ENCODE assay signal across 24 cellular contexts in genomic region chr10:7006614-7007013, GRCh38.
A peak's percentile ranks its signal among the peaks of the same experiment; 100 is the strongest.
DNase-seq lines count a peak whose midpoint lies in the region; ATAC-seq, FAIRE-seq and TF ChIP-seq lines count a peak whose summit lies in the region.
"Had no signal": no experiment of that assay in that cellular context is flagged by ENCODE, and none has a peak within 500 bp of the region (broad histone marks: within the 10 kb centered on the region; RNA-seq: fewer than 3 reads in every experiment).

No MANE protein-coding gene starts in this region.

- no peaks in the 10 kb centered on the region for H3K36me3 ChIP-seq in DND-41 (ENCODE audit: insufficient read depth, low read length)
- H3K36me3 ChIP-seq in GM23338 (ENCODE audit: insufficient read depth) = no peaks in the 10 kb centered on the region
- H3K36me3 ChIP-seq in KOPT-K1 (ENCODE audit: insufficient read depth, low read length) = no peaks in the 10 kb centered on the region
- no peaks in the 10 kb centered on the region for H3K36me3 ChIP-seq in MM.1S (replicated peaks; ENCODE audit: insufficient read depth, low read length)
- no peaks in the 10 kb centered on the region for H3K36me3 ChIP-seq in small intestine (ENCODE audit: control insufficient read depth in 2 of 2, insufficient read depth in 2 of 2, low read length in 2 of 2)
- H3K36me3 ChIP-seq: BE2C, BLaER1 had no signal

- no peaks in the 10 kb centered on the region for H3K9me3 Mint-ChIP-seq in GM23338
- H3K9me3 Mint-ChIP-seq in stimulated activated naive B cell treated with anti-CD40 and anti-IgM and Interleukin-4, amounts not matched to agents 10 μg/mL and 1 μg/mL and 100 μg/mL, for 72 hours = no peaks in the 10 kb centered on the region
- H3K9me3 Mint-ChIP-seq: CD8-positive, alpha-beta memory T cell had no signal

- H3K4me1 ChIP-seq in DND-41 (ENCODE audit: insufficient read depth, low read length) = peaks cover 33% of the 10 kb centered on the region
- no peaks in the 10 kb centered on the region for H3K4me1 ChIP-seq in GM23338 (ENCODE audit: insufficient read depth)
- H3K4me1 ChIP-seq in MM.1S (ENCODE audit: low read length) = peaks cover 15% of the 10 kb centered on the region; the same call in 1 of the 2 replicates
- H3K4me1 ChIP-seq in small intestine (ENCODE audit: control insufficient read depth in 2 of 2, insufficient read depth in 1 of 2, low read depth in 1 of 2, low read length in 1 of 2) = no peaks in the 10 kb centered on the region
- H3K4me1 ChIP-seq: BE2C had no signal

- H3K4me3 Mint-ChIP-seq in GM23338 = no peak overlapping the region
- H3K4me3 Mint-ChIP-seq in stimulated activated naive B cell treated with anti-CD40 and anti-IgM and Interleukin-4, amounts not matched to agents 10 μg/mL and 1 μg/mL and 100 μg/mL, for 72 hours = no peak overlapping the region
- H3K4me3 Mint-ChIP-seq: CD14-positive monocyte; CD4-positive, alpha-beta memory T cell; CD4-positive, CD25-positive, alpha-beta regulatory T cell; CD8-positive, alpha-beta memory T cell had no signal

- WGBS in small intestine, 3 donors = 33 to 51% (median 40%) methylated on average over 3 of the region's 3 CpGs

- 0 out of 2 replicates have a peak overlapping the region, but pooled peaks have one; percentile 34 for H3K27ac ChIP-seq in DND-41 (ENCODE audit: low read length)
- H3K27ac ChIP-seq in GM23338 (ENCODE audit: low read depth) = no peak overlapping the region
- peak overlapping the region; percentile 35 for H3K27ac ChIP-seq in KOPT-K1 (ENCODE audit: low read depth, low read length, poor library complexity, severe bottlenecking)
- no peak overlapping the region for H3K27ac ChIP-seq in MM.1S (ENCODE audit: low read length)
- H3K27ac ChIP-seq in small intestine (ENCODE audit: low read depth in 1 of 2, low read length in 1 of 2) = no peak overlapping the region
- H3K27ac ChIP-seq: BLaER1 had no signal

- H3K79me2 ChIP-seq in DND-41 (ENCODE audit: insufficient read depth, low read length) = no peaks in the 10 kb centered on the region
- no peaks in the 10 kb centered on the region for H3K79me2 ChIP-seq in GM23338 (replicated peaks; ENCODE audit: insufficient read depth)
- H3K79me2 ChIP-seq in MM.1S (ENCODE audit: low read length) = no peaks in the 10 kb centered on the region

- H3K9me2 ChIP-seq in GM23338 (ENCODE audit: insufficient read depth) = peaks cover 8% of the 10 kb centered on the region; the same call in 1 of the 2 replicates
- 0 out of 2 replicates have a peak, but pooled peaks cover 4% of the 10 kb centered on the region for H3K9me2 ChIP-seq in MM.1S (replicated peaks; ENCODE audit: insufficient read depth, low read length)

- H2AFZ ChIP-seq in DND-41 (ENCODE audit: low read depth, low read length) (no peak overlapping the region), GM23338 (peak overlapping the region; percentile 38; the same call in 1 of the 2 replicates), MM.1S (ENCODE audit: low read length) (no peak overlapping the region)

- H3K9me3 ChIP-seq in DND-41 (ENCODE audit: insufficient read depth, low read length, severe bottlenecking) = no peaks in the 10 kb centered on the region
- H3K9me3 ChIP-seq in KOPT-K1 (ENCODE audit: insufficient read depth, low read length, poor library complexity, severe bottlenecking) = no peaks in the 10 kb centered on the region
- H3K9me3 ChIP-seq in MM.1S (replicated peaks; ENCODE audit: insufficient read depth, low read length) = no peaks in the 10 kb centered on the region
- no peaks in the 10 kb centered on the region for H3K9me3 ChIP-seq in small intestine (ENCODE audit: control insufficient read depth, low read depth)
- H3K9me3 ChIP-seq: BE2C, BLaER1 had no signal

- no peaks in the 10 kb centered on the region for H3K4me1 Mint-ChIP-seq in GM23338
- no peaks in the 10 kb centered on the region for H3K4me1 Mint-ChIP-seq in stimulated activated naive B cell treated with anti-CD40 and anti-IgM and Interleukin-4, amounts not matched to agents 10 μg/mL and 1 μg/mL and 100 μg/mL, for 72 hours
- H3K4me1 Mint-ChIP-seq: CD4-positive, CD25-positive, alpha-beta regulatory T cell had no signal

- H3K27me3 ChIP-seq in DND-41 (ENCODE audit: insufficient read depth, low read length, poor library complexity) (no peaks in the 10 kb centered on the region), GM23338 (ENCODE audit: insufficient read depth) (no peaks in the 10 kb centered on the region), MM.1S (replicated peaks; ENCODE audit: insufficient read depth, low read length) (no peaks in the 10 kb centered on the region), small intestine (ENCODE audit: control insufficient read depth in 2 of 2, insufficient read depth in 2 of 2, low read length in 2 of 2) (no peaks in the 10 kb centered on the region)
- H3K27me3 ChIP-seq: BE2C, BLaER1 had no signal

- 0 out of 3 replicates have a peak, but pooled peaks cover 2% of the 10 kb centered on the region for H3K36me3 Mint-ChIP-seq in GM23338 (ENCODE audit: low read depth)
- no peaks in the 10 kb centered on the region for H3K36me3 Mint-ChIP-seq in stimulated activated naive B cell treated with anti-CD40 and anti-IgM and Interleukin-4, amounts not matched to agents 10 μg/mL and 1 μg/mL and 100 μg/mL, for 72 hours
- H3K36me3 Mint-ChIP-seq: CD14-positive monocyte; CD4-positive, alpha-beta memory T cell; CD4-positive, CD25-positive, alpha-beta regulatory T cell had no signal

- H3K27ac Mint-ChIP-seq in GM23338 = no peak overlapping the region
- no peak overlapping the region for H3K27ac Mint-ChIP-seq in stimulated activated naive B cell treated with anti-CD40 and anti-IgM and Interleukin-4, amounts not matched to agents 10 μg/mL and 1 μg/mL and 100 μg/mL, for 72 hours
- H3K27ac Mint-ChIP-seq: CD14-positive monocyte; CD4-positive, alpha-beta memory T cell; CD4-positive, CD25-positive, alpha-beta regulatory T cell; CD8-positive, alpha-beta memory T cell had no signal

- H4K20me1 ChIP-seq in DND-41 (ENCODE audit: insufficient read depth, low read length) (no peaks in the 10 kb centered on the region), GM23338 (replicated peaks; ENCODE audit: insufficient read depth) (no peaks in the 10 kb centered on the region), MM.1S (ENCODE audit: insufficient read depth, low read length) (no peaks in the 10 kb centered on the region)
- H4K20me1 ChIP-seq: BLaER1 had no signal

- H3K4me2 ChIP-seq in DND-41 (ENCODE audit: insufficient read depth, low read length) (no peak overlapping the region), GM23338 (no peak overlapping the region), MM.1S (ENCODE audit: low read depth, low read length) (peak overlapping the region; percentile 4; the same call in 1 of the 2 replicates)
- H3K4me2 ChIP-seq: BLaER1 had no signal

- DNase-seq in DND-41 (peak; percentile 28), GM23338 (ENCODE audit: low spot score) (no peak), MM.1S (no peak), small intestine (no peak), DMS 273 (lab: John Stamatoyannopoulos, UW; ENCODE audit: unreplicated experiment) (no peak)
- no peak for DNase-seq in stimulated activated naive B cell treated with anti-CD40 and anti-IgM and Interleukin-4, amounts not matched to agents 10 μg/mL and 1 μg/mL and 100 μg/mL, for 72 hours
- DNase-seq: 8988T; ACHN; BE2C; C1 segment of cervical spinal cord; CD4-positive, alpha-beta memory T cell; CD4-positive, CD25-positive, alpha-beta regulatory T cell; CD8-positive, alpha-beta memory T cell; COR-L47; DMS79 treated with DMSO at 0.1 percent for 48 hours; EL; GDM1 had no signal

- H3K9ac ChIP-seq in DND-41 (ENCODE audit: low read depth, low read length) = no peak overlapping the region
- H3K9ac ChIP-seq in MM.1S (ENCODE audit: low read length) = no peak overlapping the region
- H3K9ac ChIP-seq: BLaER1 had no signal

- no peak for FAIRE-seq in small intestine (lab: Jason Lieb, UNC)
- FAIRE-seq: A204.1, GM12878, GM12892, GM18507 had no signal

- H3K27me3 Mint-ChIP-seq in GM23338 (ENCODE audit: insufficient read depth, low read depth, poor library complexity) = no peaks in the 10 kb centered on the region
- peaks cover 0 to 4% of the 10 kb centered on the region in 2 donors for H3K27me3 Mint-ChIP-seq in stimulated activated naive B cell treated with anti-CD40 and anti-IgM and Interleukin-4, amounts not matched to agents 10 μg/mL and 1 μg/mL and 100 μg/mL, for 72 hours
- H3K27me3 Mint-ChIP-seq: CD4-positive, CD25-positive, alpha-beta regulatory T cell; CD8-positive, alpha-beta memory T cell had no signal

- H3K4me3 ChIP-seq in DND-41 (ENCODE audit: low read depth in 1 of 2, low read length in 2 of 2) (no peak overlapping the region), GM23338 (no peak overlapping the region), MM.1S (ENCODE audit: low read length) (no peak overlapping the region), small intestine (ENCODE audit: low read depth in 1 of 2, low read length in 2 of 2) (no peak overlapping the region)
- H3K4me3 ChIP-seq: BLaER1, GM12878 had no signal

- ATAC-seq in DND-41 (ENCODE audit: insufficient read depth, low read depth) = peak; percentile 73
- no peak for ATAC-seq in GM23338
- ATAC-seq in stimulated activated naive B cell treated with anti-CD40 and anti-IgM and Interleukin-4, amounts not matched to agents 10 μg/mL and 1 μg/mL and 100 μg/mL, for 72 hours (replicated peaks) = no peak
- ATAC-seq: GM12878 had no signal

- H3F3A ChIP-seq in GM23338 (replicated peaks; ENCODE audit: low read depth) (no peaks in the 10 kb centered on the region), MM.1S (ENCODE audit: insufficient read depth, low read length) (no peaks in the 10 kb centered on the region)

- TF ChIP-seq CTCF in DND-41 (IDR thresholded peaks at IDR 0.05; ENCODE audit: borderline replicate concordance, extremely low read depth, low read length, poor library complexity, severe bottlenecking) (no peak), GM23338 (conservative IDR thresholded peaks at IDR 0.05; ENCODE audit: low read depth in 2 of 2) (no peak), MM.1S (IDR thresholded peaks at IDR 0.05; ENCODE audit: low read length) (no peak)

TF ChIP-seq in GM23338, 12 proteins besides CTCF, POLR2A, EP300 and RAD21:
- TF ChIP-seq EZH2 (IDR thresholded peaks at IDR 0.05; ENCODE audit: low read depth, unreplicated experiment) (no peak), POLR2AphosphoS5 (IDR thresholded peaks at IDR 0.05; ENCODE audit: low read depth) (no peak), JUNB (IDR thresholded peaks at IDR 0.05; ENCODE audit: unreplicated experiment) (no peak), ZNF114 (CRISPR knock-in tag; IDR thresholded peaks at IDR 0.05) (no peak)

Comparison
In these comparisons a context has a peak if more than half of its experiments do, and no peak if none do; other contexts are left out.
1. H3K27ac ChIP-seq: peak in DND-41 (single experiment) and KOPT-K1 (single experiment); none in GM23338 (single experiment), MM.1S (single experiment) and small intestine (0 of 2).